In genomic region chr4:158809611-158810486, GRCh38 we compare ENCODE assay signal across 1 cellular context.
TF ChIP-seq lines count a peak whose summit lies in the region.

No MANE protein-coding gene starts in this region.

TF ChIP-seq in HEK293, 187 proteins besides CTCF, POLR2A, EP300 and RAD21 (continued from another document and continues in another):
- TF ChIP-seq ZNF148 (tag by site-specific recombination; IDR thresholded peaks at IDR 0.05; ENCODE audit: borderline replicate concordance) (no peak), ZBTB21 (tag by site-specific recombination; IDR thresholded peaks at IDR 0.05) (peak; percentile 23; the same call in 1 of the 2 replicates), ZBTB1 (tag by site-specific recombination; IDR thresholded peaks at IDR 0.05) (peak; percentile 61; the same call in 1 of the 2 replicates), ZNF423 (tag by site-specific recombination; IDR thresholded peaks at IDR 0.05) (no peak), ZNF664 (tag by site-specific recombination; IDR thresholded peaks at IDR 0.05) (peak; percentile 96), TSHZ1 (tag by site-specific recombination; IDR thresholded peaks at IDR 0.05; ENCODE audit: borderline replicate concordance) (peak; percentile 76), IKZF3 (tag by site-specific recombination; IDR thresholded peaks at IDR 0.05) (peak; percentile 82), ZBTB44 (tag by site-specific recombination; IDR thresholded peaks at IDR 0.05) (peak; percentile 81), ZSCAN30 (tag by site-specific recombination; IDR thresholded peaks at IDR 0.05) (peak; percentile 29; the same call in 1 of the 2 replicates), ZNF658 (tag by site-specific recombination; IDR thresholded peaks at IDR 0.05) (no peak), KLF10 (tag by site-specific recombination; IDR thresholded peaks at IDR 0.05) (peak; percentile 91), ZNF621 (tag by site-specific recombination; IDR thresholded peaks at IDR 0.05) (no peak), ZNF707 (tag by site-specific recombination; IDR thresholded peaks at IDR 0.05) (no peak), ZNF26 (tag by site-specific recombination; IDR thresholded peaks at IDR 0.05) (no peak), PATZ1 (tag by site-specific recombination; IDR thresholded peaks at IDR 0.05) (peak; percentile 36; the same call in 1 of the 2 replicates), ZNF596 (tag by site-specific recombination; IDR thresholded peaks at IDR 0.05) (peak; percentile 77; the same call in 1 of the 2 replicates), ZXDB (tag by site-specific recombination; IDR thresholded peaks at IDR 0.05) (peak; percentile 93), ZIC2 (tag by site-specific recombination; IDR thresholded peaks at IDR 0.05) (0 out of 2 replicates have a peak, but pooled peaks have one; percentile 34), BCL11A (tag by site-specific recombination; IDR thresholded peaks at IDR 0.05; ENCODE audit: low read depth) (0 out of 2 replicates have a peak, but pooled peaks have one; percentile 41), ZNF701 (tag by site-specific recombination; IDR thresholded peaks at IDR 0.05) (no peak), PRDM2 (tag by site-specific recombination; IDR thresholded peaks at IDR 0.05; ENCODE audit: borderline replicate concordance) (no peak), ZNF843 (tag by site-specific recombination; IDR thresholded peaks at IDR 0.05) (peak; percentile 95), HIC1 (tag by site-specific recombination; IDR thresholded peaks at IDR 0.05) (peak; percentile 90), SP7 (tag by site-specific recombination; IDR thresholded peaks at IDR 0.05) (peak; percentile 91), KLF8 (tag by site-specific recombination; IDR thresholded peaks at IDR 0.05) (peak; percentile 68), PRDM6 (tag by site-specific recombination; IDR thresholded peaks at IDR 0.05) (peak; percentile 97), FEZF1 (tag by site-specific recombination; IDR thresholded peaks at IDR 0.05) (peak; percentile 85), ZNF362 (tag by site-specific recombination; IDR thresholded peaks at IDR 0.05) (peak; percentile 81), ZNF24 (tag by site-specific recombination; IDR thresholded peaks at IDR 0.05) (0 out of 2 replicates have a peak, but pooled peaks have one; percentile 42)
